15 cellular contexts compared by ENCODE assay signal in genomic region chr12:129844662-129845061, GRCh38. TPM values are rescaled to one million over a fixed set of nuclear protein-coding genes. Genes with fewer than 3 reads are reported as not detected.
DNase-seq lines count a peak whose midpoint lies in the region; ATAC-seq, FAIRE-seq and TF ChIP-seq lines count a peak whose summit lies in the region.
"Had no signal": no experiment of that assay in that cellular context is flagged by ENCODE, and none has a peak within 500 bp of the region (broad histone marks: within the 10 kb centered on the region; RNA-seq: fewer than 3 reads in every experiment).

No MANE protein-coding gene starts in this region.

- ATAC-seq in GM18520 (IDR thresholded peaks at IDR 0.05; ENCODE audit: unreplicated experiment) (no peak), HG03095 (IDR thresholded peaks at IDR 0.05; ENCODE audit: unreplicated experiment) (no peak), GM21528 (IDR thresholded peaks at IDR 0.05; ENCODE audit: low FRiP score, unreplicated experiment) (no peak), HG02938 (IDR thresholded peaks at IDR 0.05; ENCODE audit: unreplicated experiment) (no peak)

- in situ Hi-C loops in astrocyte of the spinal cord (cut with HindIII; ENCODE audit: low sequenced_read_pairs) = no loop called here

- FAIRE-seq in RCC 7860 (lab: Jason Lieb, UNC) = no peak
- FAIRE-seq: GM19239 had no signal

- H3K4me3 ChIP-seq in astrocyte of the spinal cord (ENCODE audit: low read depth, low read length) = no peak overlapping the region
- H3K4me3 ChIP-seq: SJCRH30 had no signal

- peak; percentile 89 for DNase-seq in Daoy (ENCODE audit: low read depth)
- peak; percentile 11 for DNase-seq in RCC 7860 (ENCODE audit: low spot score)
- DNase-seq in astrocyte of the spinal cord (ENCODE audit: low read depth, low spot score) = peak; percentile 84
- DNase-seq in kidney tubule cell (ENCODE audit: low spot score) = peak; percentile 67
- DNase-seq: H9, MV-4-11, NCI-H1417, NCI-H524 treated with DMSO at 0.1 percent for 48 hours, RPMI8226, SJCRH30 had no signal

- TF ChIP-seq CTCF in astrocyte of the spinal cord (IDR thresholded peaks at IDR 0.05; ENCODE audit: low read depth, low read length) = no peak

RNA-seq across cellular contexts. Expression of gene TMEM132D, which starts 59.2 kb away (rescaled TPM):
- 6.4 and 7.1 TPM in 2 replicates for total RNA-seq in Daoy (2014; rRNA removed; shearing (Covaris generic))

Comparison
In these comparisons a context has a peak if more than half of its experiments do, and no peak if none do; other contexts are left out.
1. DNase-seq: peak in every context shown above with its lines; median percentile 89 in Daoy; 84 in astrocyte of the spinal cord; 67 in kidney tubule cell; 11 in RCC 7860.